In genomic region chr18:54218803-54219202, GRCh38 we compare ENCODE assay signal across 7 cellular contexts. TPM values are rescaled to one million over a fixed set of nuclear protein-coding genes. Genes with fewer than 3 reads are reported as not detected.
DNase-seq lines count a peak whose midpoint lies in the region; ATAC-seq, FAIRE-seq and TF ChIP-seq lines count a peak whose summit lies in the region.
"Not testable (repeated sequence)": the region's sequence is repeated elsewhere in the genome, so short reads cannot be mapped to it uniquely, and the experiment has no call there.

No MANE protein-coding gene starts in this region.

- H3K79me2 ChIP-seq in SU-DHL-6 (ENCODE audit: insufficient read depth, low read length) (peaks cover 100% of the 10 kb centered on the region), GM12878 (ENCODE audit: control insufficient read depth, insufficient read depth, low read length) (peaks cover 97% of the 10 kb centered on the region)

- H3K4me1 ChIP-seq in BLaER1 treated with 17β-estradiol and CSF1 and Interleukin-3, amounts not matched to agents 10 nM and 100 nM: peaks cover 22 to 70% (median 54%) of the 10 kb centered on the region in 10 experiments
- peaks cover 19% of the 10 kb centered on the region for H3K4me1 ChIP-seq in GM12878 (ENCODE audit: control insufficient read depth, insufficient read depth, low read length)

- H2AFZ ChIP-seq in SU-DHL-6 (ENCODE audit: low read depth, low read length, severe bottlenecking); GM12878 (ENCODE audit: control insufficient read depth, low read depth, low read length): not testable (repeated sequence)

- peaks cover 74 to 99% (median 93%) of the 10 kb centered on the region in 11 experiments for H4K20me1 ChIP-seq in BLaER1 treated with 17β-estradiol and CSF1 and Interleukin-3, amounts not matched to agents 10 nM and 100 nM
- H4K20me1 ChIP-seq in SU-DHL-6 (ENCODE audit: low read depth, low read length); GM12878 (ENCODE audit: control insufficient read depth, insufficient read depth): not testable (repeated sequence)

- TF ChIP-seq RAD21 in GM12878 (IDR thresholded peaks at IDR 0.05; ENCODE audit: insufficient read depth, low read depth, low read length): not testable (repeated sequence)

- not testable (repeated sequence) for H3K9me2 ChIP-seq in SU-DHL-6 (replicated peaks; ENCODE audit: insufficient read depth, low read length)

- not testable (repeated sequence) for H3K4me3 ChIP-seq in BLaER1 treated with 17β-estradiol and CSF1 and Interleukin-3, amounts not matched to agents 10 nM and 100 nM
- peak overlapping the region; percentile 47 for H3K4me3 ChIP-seq in GM12864 (ENCODE audit: low read depth, low read length)
- peak overlapping the region; percentile 41 for H3K4me3 ChIP-seq in SU-DHL-6 (ENCODE audit: insufficient read depth, low read length, poor library complexity, severe bottlenecking)
- peak overlapping the region; percentile 77 for H3K4me3 ChIP-seq in GM12878

- H3K27me3 ChIP-seq in BLaER1 treated with 17β-estradiol and CSF1 and Interleukin-3, amounts not matched to agents 10 nM and 100 nM; SU-DHL-6 (ENCODE audit: low read length); GM12878 (replicated peaks in 1 of 2; ENCODE audit: control insufficient read depth in 2 of 2, insufficient read depth in 2 of 2, low read length in 1 of 2): not testable (repeated sequence)

- H3K9me3 ChIP-seq in BLaER1 treated with 17β-estradiol and CSF1 and Interleukin-3, amounts not matched to agents 10 nM and 100 nM (replicated peaks in 1 of 11): peaks cover 0 to 26% (median 11%) of the 10 kb centered on the region in 11 experiments; a peak in 9 of 22 replicates
- not testable (repeated sequence) for H3K9me3 ChIP-seq in SU-DHL-6 (ENCODE audit: insufficient read depth, low read length); GM12878 (replicated peaks; ENCODE audit: control insufficient read depth, insufficient read depth, low read length)

- H3K36me3 ChIP-seq in BLaER1 treated with 17β-estradiol and CSF1 and Interleukin-3, amounts not matched to agents 10 nM and 100 nM: peaks cover 6 to 54% (median 37%) of the 10 kb centered on the region in 11 experiments; a peak in 20 of 22 replicates
- H3K36me3 ChIP-seq in SU-DHL-6 (ENCODE audit: low read length); GM12878 (ENCODE audit: control insufficient read depth in 2 of 2, insufficient read depth in 2 of 2, low read length in 1 of 2): not testable (repeated sequence)

- ATAC-seq in GM12878: 0 out of 3 replicates have a peak, but pooled peaks have one; percentile 3
- ATAC-seq in natural killer cell: not testable (repeated sequence)

- not testable (repeated sequence) for TF ChIP-seq CTCF in GM12864 (IDR thresholded peaks at IDR 0.05; ENCODE audit: low read depth, low read length, missing control alignments); SU-DHL-6 (IDR thresholded peaks at IDR 0.05; ENCODE audit: insufficient read depth, low read length, poor library complexity, severe bottlenecking); GM12878 (IDR thresholded peaks at IDR 0.05 in 2 of 3, conservative IDR thresholded peaks at IDR 0.05 in 1 of 3; ENCODE audit: control insufficient read depth in 2 of 3, extremely low read depth in 1 of 3, insufficient read depth in 1 of 3, low read depth in 3 of 3, low read length in 3 of 3); natural killer cell (IDR thresholded peaks at IDR 0.05)

- H3K4me3 Mint-ChIP-seq in IgD-negative memory B cell: peak overlapping the region in 3 of 4 donors; percentile 55 to 92 (median 85)
- H3K4me3 Mint-ChIP-seq in natural killer cell: not testable (repeated sequence)

- CTCF ChIA-PET in GM12878 (lab: Yijun Ruan, JAX): interaction anchor here (1.1 to 6.9 kb wide), 8 partner anchors 15 to 174 kb away, joined by 3 to 97 read pairs (median 4); partner anchors contain the start of gene POLI

- H3K27ac ChIP-seq in BLaER1 treated with 17β-estradiol and CSF1 and Interleukin-3, amounts not matched to agents 10 nM and 100 nM: not testable (repeated sequence)
- H3K27ac ChIP-seq in SU-DHL-6 (ENCODE audit: low read depth, low read length) (peak overlapping the region; percentile 93), GM12878 (ENCODE audit: control insufficient read depth, insufficient read depth) (peak overlapping the region; percentile 88)

- H3K36me3 Mint-ChIP-seq in IgD-negative memory B cell, natural killer cell: not testable (repeated sequence)

- SMC1A ChIA-PET in GM12878 (lab: Charles Lee; ENCODE audit: uncharacterized antibody, unreplicated experiment): interaction anchor here (0.7 to 13.3 kb wide), 11 partner anchors 9 to 99 kb away, joined by 3 to 219 read pairs (median 4); partner anchors contain the start of gene POLI

- H3K9me3 Mint-ChIP-seq in IgD-negative memory B cell, natural killer cell: not testable (repeated sequence)

- BruUV-seq in GM12878 (replicated peaks; lab: Mats Ljungman, UMichigan): not testable (repeated sequence)

- H3K27ac Mint-ChIP-seq in IgD-negative memory B cell (peak overlapping the region in 1 of 3 donors; percentile 82), natural killer cell (peak overlapping the region; percentile 7 to 37)

- not testable (repeated sequence) for H3K27me3 Mint-ChIP-seq in IgD-negative memory B cell; natural killer cell (ENCODE audit: low read depth in 2 of 2)

- peaks cover 89% of the 10 kb centered on the region for H3F3A ChIP-seq in SU-DHL-6 (ENCODE audit: insufficient read depth)

- FAIRE-seq in GM12878 (lab: Jason Lieb, UNC): not testable (repeated sequence)

- RAD21 ChIA-PET in GM12878 (lab: Charles Lee; ENCODE audit: unreplicated experiment): interaction anchor here (0.5 to 7.3 kb wide), 10 partner anchors 10 to 1952 kb away, joined by 3 to 123 read pairs (median 6); partner anchors contain the start of gene POLI

- not testable (repeated sequence) for TF ChIP-seq POLR2A in GM12878 (IDR thresholded peaks at IDR 0.05; ENCODE audit: low read depth, low read length)

- not testable (repeated sequence) for H3K9ac ChIP-seq in BLaER1 treated with 17β-estradiol and CSF1 and Interleukin-3, amounts not matched to agents 10 nM and 100 nM
- peak overlapping the region; percentile 33 for H3K9ac ChIP-seq in SU-DHL-6 (ENCODE audit: low read length)
- peak overlapping the region; percentile 60 for H3K9ac ChIP-seq in GM12878 (ENCODE audit: control insufficient read depth, insufficient read depth, low read length)

- H3K4me2 ChIP-seq in BLaER1 treated with 17β-estradiol and CSF1 and Interleukin-3, amounts not matched to agents 10 nM and 100 nM: peak overlapping the region in 8 of 11 experiments; percentile 12 to 62 (median 40); a peak in 13 of 22 replicates
- H3K4me2 ChIP-seq in SU-DHL-6 (ENCODE audit: low read depth, low read length, poor library complexity, severe bottlenecking): peak overlapping the region; percentile 86
- H3K4me2 ChIP-seq in GM12878 (ENCODE audit: control insufficient read depth, insufficient read depth): peak overlapping the region; percentile 88

- POLR2A ChIA-PET in GM12878 (lab: Charles Lee): interaction anchor here (0.7 to 3.7 kb wide), 8 partner anchors 9 to 139 kb away, joined by 3 to 34 read pairs (median 4); partner anchors contain the start of genes C18orf54, POLI and STARD6

- whole genome bisulfite sequencing in GM12878 (ENCODE audit: insufficient coverage, insufficient replicate concordance, low lambda C conversion rate, missing lambda C conversion rate): 17% methylated on average over 6 of the region's 6 CpGs

- in situ Hi-C loops in GM12878 (cut with MboI): not testable (repeated sequence)

- intact Hi-C loops in GM12878 (cut with micrococcal nuclease; ENCODE audit: unreplicated experiment): loop anchor here (1.0 kb wide), 1 partner anchor 66 kb away; no protein-coding TSS in a partner anchor
- intact Hi-C loops in natural killer cell (cut with micrococcal nuclease): not testable (repeated sequence)

- not testable (repeated sequence) for TF ChIP-seq EP300 in GM12878 (IDR thresholded peaks at IDR 0.05; ENCODE audit: borderline replicate concordance in 1 of 2, control insufficient read depth in 1 of 2, low read depth in 2 of 2, low read length in 2 of 2)

- DNase-seq in GM12864 (ENCODE audit: low read depth); GM12878 (ENCODE audit: low read depth, low spot score); natural killer cell: not testable (repeated sequence)
- DNase-seq in NAMALWA (ENCODE audit: low spot score): peak; percentile 34

- H3K4me1 Mint-ChIP-seq in IgD-negative memory B cell: peaks cover 63 to 72% (median 70%) of the 10 kb centered on the region in 3 donors
- peaks cover 53 to 58% of the 10 kb centered on the region in 2 donors for H3K4me1 Mint-ChIP-seq in natural killer cell

RNA-seq across cellular contexts. Expression of gene MBD2, which starts 5.7 kb away (rescaled TPM):
- polyA plus RNA-seq in IgD-negative memory B cell (12.3 TPM), GM12878 (2011; rRNA removed) (276 and 424 TPM in 2 replicates), GM12878 (2014; fragmentation: Illumina TruSeq; extraction: Trizol) (86.0 and 97.2 TPM in 2 replicates), GM12878 (2014; fragmentation: Nextera tagmentation; extraction: Ambion mirVana) (10 to 100 TPM; 27.0 to 53.5 TPM), GM12878 (2014; rRNA removed) (58.9 and 59.4 TPM in 2 replicates), GM12878 (2016; fragmentation: Nextera tagmentation; extraction: Ambion mirVana) (10 to 100 TPM; 24.1 to 31.3 TPM)
- total RNA-seq in GM12878 (2013; cell fraction: nucleolus; rRNA removed): 77.2 and 78.5 TPM in 2 replicates
- total RNA-seq in GM12878 (2014; rRNA removed) (57.0 and 61.0 TPM in 2 replicates), GM12878 (2014; rRNA removed; fragmentation: Illumina TruSeq; extraction: Trizol) (63.4 and 65.2 TPM in 2 replicates), GM12878 (2021) (170 and 190 TPM in 2 replicates), natural killer cell (100 to 1,000 TPM in 1 of 3 donors, 10 to 100 TPM in 2; 74.8 to 107 (median 92.3) TPM)
- 30.4 TPM for polyA plus RNA-seq in GM12878 (2011; ENCODE audit: low read depth)
- polyA plus RNA-seq in GM12878 (2011; cell fraction: cytosol; rRNA removed): 52.8 and 62.4 TPM in 2 replicates
- polyA plus RNA-seq in GM12878 (2011; cell fraction: nucleus; rRNA removed): 77.7 and 86.1 TPM in 2 replicates
- 60.1 and 91.8 TPM in 2 replicates for polyA plus RNA-seq in GM12878 (2012)
- polyA minus RNA-seq in GM12878 (2011; rRNA and poly(A)+ RNA removed): 81.7 and 105 TPM in 2 replicates
- polyA minus RNA-seq in GM12878 (2011; cell fraction: cytosol; rRNA and poly(A)+ RNA removed): 102 and 156 TPM in 2 replicates
- 30.2 and 54.2 TPM in 2 replicates for polyA minus RNA-seq in GM12878 (2011; cell fraction: nucleus; rRNA and poly(A)+ RNA removed)

RNA-seq across cellular contexts. Expression of gene POLI, which starts 50.5 kb away (rescaled TPM):
- polyA plus RNA-seq in IgD-negative memory B cell (5.4 TPM), GM12878 (2011; rRNA removed) (18.0 and 28.6 TPM in 2 replicates), GM12878 (2014; fragmentation: Illumina TruSeq; extraction: Trizol) (8.0 and 10.7 TPM in 2 replicates), GM12878 (2014; fragmentation: Nextera tagmentation; extraction: Ambion mirVana) (1 to 10 TPM; 2.8 to 2.9 TPM), GM12878 (2014; rRNA removed) (6.9 and 10.5 TPM in 2 replicates), GM12878 (2016; fragmentation: Nextera tagmentation; extraction: Ambion mirVana) (10 to 100 TPM; 13.5 to 14.0 TPM)
- total RNA-seq in GM12878 (2013; cell fraction: nucleolus; rRNA removed): 89.3 and 93.7 TPM in 2 replicates
- total RNA-seq in GM12878 (2014; rRNA removed) (8.8 and 10.0 TPM in 2 replicates), GM12878 (2014; rRNA removed; fragmentation: Illumina TruSeq; extraction: Trizol) (8.2 and 8.6 TPM in 2 replicates), GM12878 (2021) (6.4 TPM in 2 replicates), natural killer cell (10 to 100 TPM; 20.0 to 31.3 (median 23.9) TPM)
- 4.8 TPM for polyA plus RNA-seq in GM12878 (2011; ENCODE audit: low read depth)
- polyA plus RNA-seq in GM12878 (2011; cell fraction: cytosol; rRNA removed): 5.1 and 6.2 TPM in 2 replicates
- polyA plus RNA-seq in GM12878 (2011; cell fraction: nucleus; rRNA removed): 33.6 and 33.8 TPM in 2 replicates
- 9.0 and 14.9 TPM in 2 replicates for polyA plus RNA-seq in GM12878 (2012)
- 14.7 and 17.3 TPM in 2 replicates for polyA minus RNA-seq in GM12878 (2011; rRNA and poly(A)+ RNA removed)
- 6.1 and 6.7 TPM in 2 replicates for polyA minus RNA-seq in GM12878 (2011; cell fraction: cytosol; rRNA and poly(A)+ RNA removed)
- 24.1 and 33.1 TPM in 2 replicates for polyA minus RNA-seq in GM12878 (2011; cell fraction: nucleus; rRNA and poly(A)+ RNA removed)
